ENCODE assay signal across 9 cellular contexts in the genomic region with DNA sequence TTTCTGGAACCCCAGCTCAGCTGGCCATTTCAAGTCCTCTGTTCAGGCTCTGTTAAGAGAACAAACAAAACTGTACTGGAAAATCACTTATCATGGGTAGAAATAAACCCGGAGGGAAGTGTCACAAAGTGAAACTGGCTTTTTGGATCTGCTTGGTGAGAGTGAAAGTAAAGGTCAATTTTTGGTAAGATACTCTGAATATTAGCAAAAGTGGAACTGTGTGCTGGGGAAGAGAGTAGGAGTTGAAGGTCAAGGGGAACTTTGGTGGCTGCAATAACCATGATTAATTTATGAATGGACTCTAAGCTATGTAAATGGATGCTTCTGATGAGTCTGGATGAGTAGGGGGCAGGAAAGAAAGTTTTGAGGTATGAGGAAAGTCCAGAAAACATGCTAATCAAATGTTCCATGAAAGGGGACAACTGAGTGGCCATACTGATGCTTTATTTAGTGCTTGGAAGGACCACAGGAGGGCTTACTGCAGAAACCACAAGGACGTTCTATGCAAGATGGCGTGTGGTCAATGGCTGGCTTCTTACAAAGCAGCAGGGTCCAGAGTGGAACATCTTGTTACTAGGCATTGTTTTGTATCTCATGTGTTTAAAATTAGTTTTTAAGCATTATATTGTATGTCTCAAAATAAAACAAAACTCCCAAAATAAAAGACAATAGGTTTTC. TPM values are rescaled to one million over a fixed set of nuclear protein-coding genes. Genes with fewer than 3 reads are reported as not detected.
A peak's percentile ranks its signal among the peaks of the same experiment; 100 is the strongest.
DNase-seq lines count a peak whose midpoint lies in the region; ATAC-seq and TF ChIP-seq lines count a peak whose summit lies in the region.
"Had no signal": no experiment of that assay in that cellular context is flagged by ENCODE, and none has a peak within 500 bp of the region (broad histone marks: within the 10 kb centered on the region; RNA-seq: fewer than 3 reads in every experiment).

No MANE protein-coding gene starts in this region.

- H3K27me3 ChIP-seq in psoas muscle (ENCODE audit: insufficient read depth in 3 of 3, low read length in 2 of 3), result peaks cover 0 to 3% (median 0%) of the 10 kb centered on the region in 3 donors

- intact Hi-C loops in psoas muscle (cut with DNase I), result no loop called here

- no peaks in the 10 kb centered on the region for H3K36me3 Mint-ChIP-seq in T-helper 17 cell (ENCODE audit: low read depth)

- WGBS in psoas muscle, 3 donors, result 52 to 64% (median 63%) methylated on average over 3 of the region's 3 CpGs

- peak overlapping the region; percentile 17 for H3K27ac Mint-ChIP-seq in T-helper 17 cell

- no peaks in the 10 kb centered on the region for H3K36me3 ChIP-seq in psoas muscle (ENCODE audit: insufficient read depth in 1 of 2, low read depth in 1 of 2)

- no peaks in the 10 kb centered on the region for H3K9me3 ChIP-seq in T-helper 17 cell (ENCODE audit: control insufficient read depth, low read length, poor library complexity, severe bottlenecking)
- H3K9me3 ChIP-seq in psoas muscle, result no peaks in the 10 kb centered on the region

- no peak overlapping the region for H3K27ac ChIP-seq in psoas muscle

- DNase-seq in GM12864 (ENCODE audit: low read depth) (peak; percentile 50), GM19240 (ENCODE audit: insufficient read length, low spot score) (peak; percentile 11), T-helper 17 cell (no peak), NCI-H524 (lab: John Stamatoyannopoulos, UW) (no peak), NCI-H1092 (lab: John Stamatoyannopoulos, UW) (no peak), psoas muscle (no peak), cerebellar nuclear complex (lab: John Stamatoyannopoulos, UW) (no peak)

- H3K27me3 Mint-ChIP-seq in T-helper 17 cell, result no peaks in the 10 kb centered on the region

- TF ChIP-seq CTCF in GM12864 (IDR thresholded peaks at IDR 0.05; ENCODE audit: low read depth, low read length, missing control alignments) (no peak), psoas muscle (IDR thresholded peaks at IDR 0.05) (no peak)

- H3K4me1 ChIP-seq in psoas muscle, result no peaks in the 10 kb centered on the region

- H3K4me3 Mint-ChIP-seq in T-helper 17 cell, result peak overlapping the region; percentile 0

- H3K4me3 ChIP-seq in GM12864 (ENCODE audit: low read depth, low read length) (no peak overlapping the region; the same call in 1 of the 2 replicates), psoas muscle (no peak overlapping the region)

- peaks cover 17% of the 10 kb centered on the region for H3K4me1 Mint-ChIP-seq in T-helper 17 cell

- peak; percentile 72 for ATAC-seq in HG02943 (IDR thresholded peaks at IDR 0.05; ENCODE audit: low read depth, unreplicated experiment)
- no peak for ATAC-seq in T-helper 17 cell
- ATAC-seq in psoas muscle, result no peak

RNA-seq across cellular contexts. Expression of a gene that starts 36.8 kb away (rescaled TPM):
- total RNA-seq in T-helper 17 cell (under 1 TPM; 0.12 to 0.47 TPM), psoas muscle (not detected)
- polyA plus RNA-seq in psoas muscle, result not detected
- total RNA-seq: myocyte had no signal

Comparison
In these comparisons a context has a peak if more than half of its experiments do, and no peak if none do; other contexts are left out.
1. DNase-seq: peak in GM12864 (single experiment) and GM19240 (single experiment); none in T-helper 17 cell (0 of 3), NCI-H524 (0 of 2), NCI-H1092 (single experiment), psoas muscle (0 of 2) and cerebellar nuclear complex (0 of 2).